Comparison of ENCODE assay signal across 1 cellular context in the genomic region with DNA sequence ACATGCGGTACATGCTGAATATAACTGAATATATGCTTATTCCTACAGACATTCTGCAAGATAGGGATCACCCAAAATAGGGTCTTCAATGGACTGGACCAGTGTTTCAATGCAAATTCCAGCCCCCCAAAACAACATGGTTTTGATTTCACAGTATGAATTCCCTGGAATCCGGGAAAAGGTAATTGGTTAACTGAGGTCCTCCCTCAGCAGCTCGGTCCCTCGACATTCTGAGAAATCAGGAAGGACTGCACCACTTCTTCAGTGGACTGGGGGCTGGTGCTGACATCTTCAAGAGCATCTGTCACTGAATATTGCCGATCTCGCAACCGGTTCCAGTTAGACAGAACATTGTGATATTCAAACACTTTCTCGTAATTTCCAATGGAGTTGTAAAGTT.
TF ChIP-seq lines count a peak whose summit lies in the region.

No MANE protein-coding gene starts in this region.

TF ChIP-seq in HCT116, 20 proteins besides CTCF, POLR2A, EP300 and RAD21 (continued from another document):
- TF ChIP-seq, protein P1, sequence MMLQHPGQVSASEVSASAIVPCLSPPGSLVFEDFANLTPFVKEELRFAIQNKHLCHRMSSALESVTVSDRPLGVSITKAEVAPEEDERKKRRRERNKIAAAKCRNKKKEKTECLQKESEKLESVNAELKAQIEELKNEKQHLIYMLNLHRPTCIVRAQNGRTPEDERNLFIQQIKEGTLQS (IDR thresholded peaks at IDR 0.05): no peak
- TF ChIP-seq SIN3A (IDR thresholded peaks at IDR 0.05; ENCODE audit: low read depth): no peak
